1 cellular context compared by ENCODE assay signal in genomic region chr14:88599761-88600439, GRCh38.
TF ChIP-seq lines count a peak whose summit lies in the region.

No MANE protein-coding gene starts in this region.

TF ChIP-seq in GM12878, 131 proteins besides CTCF, POLR2A, EP300 and RAD21 (continued from another document and continues in another):
- TF ChIP-seq RELB (IDR thresholded peaks at IDR 0.05; ENCODE audit: low read depth) (peak; percentile 74), IKZF1 (conservative IDR thresholded peaks at IDR 0.05) (peak; percentile 88), PBX3 (IDR thresholded peaks at IDR 0.05; ENCODE audit: insufficient replicate concordance, low read depth, low read length) (no peak), EZH2 (IDR thresholded peaks at IDR 0.05; ENCODE audit: borderline replicate concordance, control insufficient read depth, low read depth, low read length) (no peak), JUND (IDR thresholded peaks at IDR 0.05; ENCODE audit: low read depth, low read length) (peak; percentile 85; the same call in 1 of the 2 replicates), ZNF24 (IDR thresholded peaks at IDR 0.05) (peak; percentile 48; the same call in 1 of the 2 replicates), POLR2AphosphoS2 (IDR thresholded peaks at IDR 0.05; ENCODE audit: low read depth, low read length) (no peak), E4F1 (IDR thresholded peaks at IDR 0.05; ENCODE audit: borderline replicate concordance, partially characterized antibody) (no peak), IRF4 (IDR thresholded peaks at IDR 0.05; ENCODE audit: low read depth, low read length) (peak; percentile 99), HCFC1 (IDR thresholded peaks at IDR 0.05; ENCODE audit: low read length) (no peak), USF1 (IDR thresholded peaks at IDR 0.05; ENCODE audit: borderline replicate concordance, extremely low read length, insufficient read depth, low read depth, low read length) (no peak), MEF2A (IDR thresholded peaks at IDR 0.05; ENCODE audit: insufficient read depth, low read depth, low read length) (peak; percentile 93), KAT2A (conservative IDR thresholded peaks at IDR 0.05; ENCODE audit: control insufficient read depth, low read depth, low read length) (no peak), SMC3 (IDR thresholded peaks at IDR 0.05; ENCODE audit: borderline replicate concordance, low read length) (no peak), TARDBP (IDR thresholded peaks at IDR 0.05; ENCODE audit: borderline replicate concordance) (no peak), HDAC2 (IDR thresholded peaks at IDR 0.05) (no peak), PML (IDR thresholded peaks at IDR 0.05; ENCODE audit: low read length) (peak; percentile 66), NFYA (IDR thresholded peaks at IDR 0.05; ENCODE audit: borderline replicate concordance, low read depth, low read length) (no peak), RB1 (IDR thresholded peaks at IDR 0.05; ENCODE audit: borderline replicate concordance) (no peak)
- TF ChIP-seq, protein P1, sequence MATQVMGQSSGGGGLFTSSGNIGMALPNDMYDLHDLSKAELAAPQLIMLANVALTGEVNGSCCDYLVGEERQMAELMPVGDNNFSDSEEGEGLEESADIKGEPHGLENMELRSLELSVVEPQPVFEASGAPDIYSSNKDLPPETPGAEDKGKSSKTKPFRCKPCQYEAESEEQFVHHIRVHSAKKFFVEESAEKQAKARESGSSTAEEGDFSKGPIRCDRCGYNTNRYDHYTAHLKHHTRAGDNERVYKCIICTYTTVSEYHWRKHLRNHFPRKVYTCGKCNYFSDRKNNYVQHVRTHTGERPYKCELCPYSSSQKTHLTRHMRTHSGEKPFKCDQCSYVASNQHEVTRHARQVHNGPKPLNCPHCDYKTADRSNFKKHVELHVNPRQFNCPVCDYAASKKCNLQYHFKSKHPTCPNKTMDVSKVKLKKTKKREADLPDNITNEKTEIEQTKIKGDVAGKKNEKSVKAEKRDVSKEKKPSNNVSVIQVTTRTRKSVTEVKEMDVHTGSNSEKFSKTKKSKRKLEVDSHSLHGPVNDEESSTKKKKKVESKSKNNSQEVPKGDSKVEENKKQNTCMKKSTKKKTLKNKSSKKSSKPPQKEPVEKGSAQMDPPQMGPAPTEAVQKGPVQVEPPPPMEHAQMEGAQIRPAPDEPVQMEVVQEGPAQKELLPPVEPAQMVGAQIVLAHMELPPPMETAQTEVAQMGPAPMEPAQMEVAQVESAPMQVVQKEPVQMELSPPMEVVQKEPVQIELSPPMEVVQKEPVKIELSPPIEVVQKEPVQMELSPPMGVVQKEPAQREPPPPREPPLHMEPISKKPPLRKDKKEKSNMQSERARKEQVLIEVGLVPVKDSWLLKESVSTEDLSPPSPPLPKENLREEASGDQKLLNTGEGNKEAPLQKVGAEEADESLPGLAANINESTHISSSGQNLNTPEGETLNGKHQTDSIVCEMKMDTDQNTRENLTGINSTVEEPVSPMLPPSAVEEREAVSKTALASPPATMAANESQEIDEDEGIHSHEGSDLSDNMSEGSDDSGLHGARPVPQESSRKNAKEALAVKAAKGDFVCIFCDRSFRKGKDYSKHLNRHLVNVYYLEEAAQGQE (IDR thresholded peaks at IDR 0.05; ENCODE audit: low read depth, low read length), result 0 out of 2 replicates have a peak, but pooled peaks have one; percentile 17
- TF ChIP-seq, protein P2, sequence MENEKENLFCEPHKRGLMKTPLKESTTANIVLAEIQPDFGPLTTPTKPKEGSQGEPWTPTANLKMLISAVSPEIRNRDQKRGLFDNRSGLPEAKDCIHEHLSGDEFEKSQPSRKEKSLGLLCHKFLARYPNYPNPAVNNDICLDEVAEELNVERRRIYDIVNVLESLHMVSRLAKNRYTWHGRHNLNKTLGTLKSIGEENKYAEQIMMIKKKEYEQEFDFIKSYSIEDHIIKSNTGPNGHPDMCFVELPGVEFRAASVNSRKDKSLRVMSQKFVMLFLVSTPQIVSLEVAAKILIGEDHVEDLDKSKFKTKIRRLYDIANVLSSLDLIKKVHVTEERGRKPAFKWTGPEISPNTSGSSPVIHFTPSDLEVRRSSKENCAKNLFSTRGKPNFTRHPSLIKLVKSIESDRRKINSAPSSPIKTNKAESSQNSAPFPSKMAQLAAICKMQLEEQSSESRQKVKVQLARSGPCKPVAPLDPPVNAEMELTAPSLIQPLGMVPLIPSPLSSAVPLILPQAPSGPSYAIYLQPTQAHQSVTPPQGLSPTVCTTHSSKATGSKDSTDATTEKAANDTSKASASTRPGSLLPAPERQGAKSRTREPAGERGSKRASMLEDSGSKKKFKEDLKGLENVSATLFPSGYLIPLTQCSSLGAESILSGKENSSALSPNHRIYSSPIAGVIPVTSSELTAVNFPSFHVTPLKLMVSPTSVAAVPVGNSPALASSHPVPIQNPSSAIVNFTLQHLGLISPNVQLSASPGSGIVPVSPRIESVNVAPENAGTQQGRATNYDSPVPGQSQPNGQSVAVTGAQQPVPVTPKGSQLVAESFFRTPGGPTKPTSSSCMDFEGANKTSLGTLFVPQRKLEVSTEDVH (IDR thresholded peaks at IDR 0.05; ENCODE audit: low read depth, partially characterized antibody), result no peak
- TF ChIP-seq, protein P3, sequence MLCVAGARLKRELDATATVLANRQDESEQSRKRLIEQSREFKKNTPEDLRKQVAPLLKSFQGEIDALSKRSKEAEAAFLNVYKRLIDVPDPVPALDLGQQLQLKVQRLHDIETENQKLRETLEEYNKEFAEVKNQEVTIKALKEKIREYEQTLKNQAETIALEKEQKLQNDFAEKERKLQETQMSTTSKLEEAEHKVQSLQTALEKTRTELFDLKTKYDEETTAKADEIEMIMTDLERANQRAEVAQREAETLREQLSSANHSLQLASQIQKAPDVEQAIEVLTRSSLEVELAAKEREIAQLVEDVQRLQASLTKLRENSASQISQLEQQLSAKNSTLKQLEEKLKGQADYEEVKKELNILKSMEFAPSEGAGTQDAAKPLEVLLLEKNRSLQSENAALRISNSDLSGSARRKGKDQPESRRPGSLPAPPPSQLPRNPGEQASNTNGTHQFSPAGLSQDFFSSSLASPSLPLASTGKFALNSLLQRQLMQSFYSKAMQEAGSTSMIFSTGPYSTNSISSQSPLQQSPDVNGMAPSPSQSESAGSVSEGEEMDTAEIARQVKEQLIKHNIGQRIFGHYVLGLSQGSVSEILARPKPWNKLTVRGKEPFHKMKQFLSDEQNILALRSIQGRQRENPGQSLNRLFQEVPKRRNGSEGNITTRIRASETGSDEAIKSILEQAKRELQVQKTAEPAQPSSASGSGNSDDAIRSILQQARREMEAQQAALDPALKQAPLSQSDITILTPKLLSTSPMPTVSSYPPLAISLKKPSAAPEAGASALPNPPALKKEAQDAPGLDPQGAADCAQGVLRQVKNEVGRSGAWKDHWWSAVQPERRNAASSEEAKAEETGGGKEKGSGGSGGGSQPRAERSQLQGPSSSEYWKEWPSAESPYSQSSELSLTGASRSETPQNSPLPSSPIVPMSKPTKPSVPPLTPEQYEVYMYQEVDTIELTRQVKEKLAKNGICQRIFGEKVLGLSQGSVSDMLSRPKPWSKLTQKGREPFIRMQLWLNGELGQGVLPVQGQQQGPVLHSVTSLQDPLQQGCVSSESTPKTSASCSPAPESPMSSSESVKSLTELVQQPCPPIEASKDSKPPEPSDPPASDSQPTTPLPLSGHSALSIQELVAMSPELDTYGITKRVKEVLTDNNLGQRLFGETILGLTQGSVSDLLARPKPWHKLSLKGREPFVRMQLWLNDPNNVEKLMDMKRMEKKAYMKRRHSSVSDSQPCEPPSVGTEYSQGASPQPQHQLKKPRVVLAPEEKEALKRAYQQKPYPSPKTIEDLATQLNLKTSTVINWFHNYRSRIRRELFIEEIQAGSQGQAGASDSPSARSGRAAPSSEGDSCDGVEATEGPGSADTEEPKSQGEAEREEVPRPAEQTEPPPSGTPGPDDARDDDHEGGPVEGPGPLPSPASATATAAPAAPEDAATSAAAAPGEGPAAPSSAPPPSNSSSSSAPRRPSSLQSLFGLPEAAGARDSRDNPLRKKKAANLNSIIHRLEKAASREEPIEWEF (IDR thresholded peaks at IDR 0.05; ENCODE audit: insufficient replicate concordance, low read depth, low read length), result peak; percentile 15
- TF ChIP-seq, protein P4, sequence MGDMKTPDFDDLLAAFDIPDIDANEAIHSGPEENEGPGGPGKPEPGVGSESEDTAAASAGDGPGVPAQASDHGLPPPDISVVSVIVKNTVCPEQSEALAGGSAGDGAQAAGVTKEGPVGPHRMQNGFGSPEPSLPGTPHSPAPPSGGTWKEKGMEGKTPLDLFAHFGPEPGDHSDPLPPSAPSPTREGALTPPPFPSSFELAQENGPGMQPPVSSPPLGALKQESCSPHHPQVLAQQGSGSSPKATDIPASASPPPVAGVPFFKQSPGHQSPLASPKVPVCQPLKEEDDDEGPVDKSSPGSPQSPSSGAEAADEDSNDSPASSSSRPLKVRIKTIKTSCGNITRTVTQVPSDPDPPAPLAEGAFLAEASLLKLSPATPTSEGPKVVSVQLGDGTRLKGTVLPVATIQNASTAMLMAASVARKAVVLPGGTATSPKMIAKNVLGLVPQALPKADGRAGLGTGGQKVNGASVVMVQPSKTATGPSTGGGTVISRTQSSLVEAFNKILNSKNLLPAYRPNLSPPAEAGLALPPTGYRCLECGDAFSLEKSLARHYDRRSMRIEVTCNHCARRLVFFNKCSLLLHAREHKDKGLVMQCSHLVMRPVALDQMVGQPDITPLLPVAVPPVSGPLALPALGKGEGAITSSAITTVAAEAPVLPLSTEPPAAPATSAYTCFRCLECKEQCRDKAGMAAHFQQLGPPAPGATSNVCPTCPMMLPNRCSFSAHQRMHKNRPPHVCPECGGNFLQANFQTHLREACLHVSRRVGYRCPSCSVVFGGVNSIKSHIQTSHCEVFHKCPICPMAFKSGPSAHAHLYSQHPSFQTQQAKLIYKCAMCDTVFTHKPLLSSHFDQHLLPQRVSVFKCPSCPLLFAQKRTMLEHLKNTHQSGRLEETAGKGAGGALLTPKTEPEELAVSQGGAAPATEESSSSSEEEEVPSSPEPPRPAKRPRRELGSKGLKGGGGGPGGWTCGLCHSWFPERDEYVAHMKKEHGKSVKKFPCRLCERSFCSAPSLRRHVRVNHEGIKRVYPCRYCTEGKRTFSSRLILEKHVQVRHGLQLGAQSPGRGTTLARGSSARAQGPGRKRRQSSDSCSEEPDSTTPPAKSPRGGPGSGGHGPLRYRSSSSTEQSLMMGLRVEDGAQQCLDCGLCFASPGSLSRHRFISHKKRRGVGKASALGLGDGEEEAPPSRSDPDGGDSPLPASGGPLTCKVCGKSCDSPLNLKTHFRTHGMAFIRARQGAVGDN (IDR thresholded peaks at IDR 0.05), result no peak
- TF ChIP-seq, protein P5, sequence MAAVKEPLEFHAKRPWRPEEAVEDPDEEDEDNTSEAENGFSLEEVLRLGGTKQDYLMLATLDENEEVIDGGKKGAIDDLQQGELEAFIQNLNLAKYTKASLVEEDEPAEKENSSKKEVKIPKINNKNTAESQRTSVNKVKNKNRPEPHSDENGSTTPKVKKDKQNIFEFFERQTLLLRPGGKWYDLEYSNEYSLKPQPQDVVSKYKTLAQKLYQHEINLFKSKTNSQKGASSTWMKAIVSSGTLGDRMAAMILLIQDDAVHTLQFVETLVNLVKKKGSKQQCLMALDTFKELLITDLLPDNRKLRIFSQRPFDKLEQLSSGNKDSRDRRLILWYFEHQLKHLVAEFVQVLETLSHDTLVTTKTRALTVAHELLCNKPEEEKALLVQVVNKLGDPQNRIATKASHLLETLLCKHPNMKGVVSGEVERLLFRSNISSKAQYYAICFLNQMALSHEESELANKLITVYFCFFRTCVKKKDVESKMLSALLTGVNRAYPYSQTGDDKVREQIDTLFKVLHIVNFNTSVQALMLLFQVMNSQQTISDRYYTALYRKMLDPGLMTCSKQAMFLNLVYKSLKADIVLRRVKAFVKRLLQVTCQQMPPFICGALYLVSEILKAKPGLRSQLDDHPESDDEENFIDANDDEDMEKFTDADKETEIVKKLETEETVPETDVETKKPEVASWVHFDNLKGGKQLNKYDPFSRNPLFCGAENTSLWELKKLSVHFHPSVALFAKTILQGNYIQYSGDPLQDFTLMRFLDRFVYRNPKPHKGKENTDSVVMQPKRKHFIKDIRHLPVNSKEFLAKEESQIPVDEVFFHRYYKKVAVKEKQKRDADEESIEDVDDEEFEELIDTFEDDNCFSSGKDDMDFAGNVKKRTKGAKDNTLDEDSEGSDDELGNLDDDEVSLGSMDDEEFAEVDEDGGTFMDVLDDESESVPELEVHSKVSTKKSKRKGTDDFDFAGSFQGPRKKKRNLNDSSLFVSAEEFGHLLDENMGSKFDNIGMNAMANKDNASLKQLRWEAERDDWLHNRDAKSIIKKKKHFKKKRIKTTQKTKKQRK (IDR thresholded peaks at IDR 0.05; ENCODE audit: low read depth, low read length), result no peak
